Comparison of ENCODE assay signal across 14 cellular contexts in the genomic region with DNA sequence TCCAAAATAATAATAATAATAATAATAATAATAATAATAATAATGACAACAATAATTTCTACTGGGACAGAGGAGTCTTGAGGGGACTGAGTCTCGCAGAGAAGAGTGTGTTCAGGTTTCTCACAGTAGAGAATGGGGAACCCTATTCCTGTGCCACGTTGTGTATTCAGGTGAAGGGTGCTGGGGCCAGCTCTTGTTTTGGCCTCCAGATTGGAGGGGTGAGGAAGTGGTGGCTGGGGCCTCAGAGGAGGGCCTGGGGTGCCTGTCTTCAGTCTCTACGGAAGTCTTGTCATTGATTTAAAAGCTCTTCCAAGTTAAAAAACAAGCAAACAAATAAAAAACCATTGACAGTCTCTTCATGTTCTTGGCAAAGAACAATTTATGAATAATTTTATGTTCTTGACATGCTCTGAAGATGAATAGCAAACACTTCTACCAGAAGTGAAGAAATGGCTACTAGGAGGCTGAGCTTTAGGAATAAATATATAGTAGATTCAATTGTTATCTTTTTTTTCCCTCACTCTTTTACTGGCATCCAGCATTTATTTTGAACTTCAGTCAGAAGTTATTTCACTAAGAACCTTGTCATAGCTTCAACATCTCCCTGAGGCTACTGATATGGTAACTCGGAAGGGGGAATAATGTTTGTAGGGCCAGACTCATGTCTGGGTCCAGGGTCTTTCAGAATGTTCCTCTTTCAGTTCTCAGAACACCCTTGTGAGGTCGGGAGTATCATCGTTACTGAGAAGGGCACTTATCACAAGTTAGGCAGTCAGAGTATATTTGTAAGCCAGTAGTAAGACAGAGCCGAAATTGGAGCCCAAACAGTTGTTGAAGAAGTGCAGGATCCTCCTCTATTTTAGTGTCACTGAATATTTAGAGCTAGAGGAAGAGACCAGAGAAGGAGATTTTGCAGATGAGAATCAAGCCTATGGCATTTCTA. TPM values are rescaled to one million over a fixed set of nuclear protein-coding genes. Genes with fewer than 3 reads are reported as not detected.
DNase-seq lines count a peak whose midpoint lies in the region; ATAC-seq and TF ChIP-seq lines count a peak whose summit lies in the region.
"Had no signal": no experiment of that assay in that cellular context is flagged by ENCODE, and none has a peak within 500 bp of the region (broad histone marks: within the 10 kb centered on the region; RNA-seq: fewer than 3 reads in every experiment).

No MANE protein-coding gene starts in this region.

- no peak overlapping the region for H2BK120ac ChIP-seq in trophoblast cell (ENCODE audit: insufficient read depth, low read length, poor library complexity)

- no peak overlapping the region for H3K4me2 ChIP-seq in trophoblast cell (ENCODE audit: low read length)

- H3K4ac ChIP-seq in trophoblast cell (ENCODE audit: low read depth, low read length), result peak overlapping the region; percentile 88

- no peak overlapping the region for H2AFZ ChIP-seq in trophoblast cell (ENCODE audit: insufficient read depth, low read length, poor library complexity)

- peak overlapping the region; percentile 4 for H3K27ac ChIP-seq in trophoblast cell (ENCODE audit: low read depth, low read length)

- no peaks in the 10 kb centered on the region for H3K9me3 ChIP-seq in trophoblast cell (ENCODE audit: insufficient read depth, low read depth, low read length)
- no peaks in the 10 kb centered on the region for H3K9me3 ChIP-seq in MG63

- peaks cover under 1 to 5% of the 10 kb centered on the region in 2 experiments for H3K4me1 ChIP-seq in trophoblast cell (ENCODE audit: control insufficient read depth in 1 of 2, insufficient read depth in 2 of 2, low read length in 2 of 2)

- no peak overlapping the region for H3K9ac ChIP-seq in trophoblast cell (ENCODE audit: low read length)

- H3K79me2 ChIP-seq in trophoblast cell (ENCODE audit: control insufficient read depth, insufficient read depth, low read length, poor library complexity), result peaks cover 21% of the 10 kb centered on the region

- H3K18ac ChIP-seq in trophoblast cell (ENCODE audit: low read length), result no peak overlapping the region

- H3K36me3 ChIP-seq in trophoblast cell (ENCODE audit: control insufficient read depth in 1 of 2, insufficient read depth in 2 of 2, low read length in 2 of 2), result no peaks in the 10 kb centered on the region
- no peaks in the 10 kb centered on the region for H3K36me3 ChIP-seq in MG63

- DNase-seq in trophoblast cell (no peak), foreskin fibroblast (no peak), nucleus accumbens (lab: John Stamatoyannopoulos, UW) (no peak), MG63 (no peak), HT-29 (ENCODE audit: low spot score) (no peak)
- DNase-seq: cortex of kidney, DMS53, midbrain, NCI-H2081 treated with DMSO at 0.1 percent for 48 hours, small intestine had no signal

- no peak overlapping the region for H2AK5ac ChIP-seq in trophoblast cell (ENCODE audit: low read length)

- H3K4me3 ChIP-seq in trophoblast cell (ENCODE audit: low read depth, low read length) (no peak overlapping the region), foreskin fibroblast (ENCODE audit: low read depth in 1 of 2, low read length in 2 of 2) (no peak overlapping the region), MG63 (no peak overlapping the region)

- no peak for TF ChIP-seq CTCF in foreskin fibroblast (IDR thresholded peaks at IDR 0.05; ENCODE audit: low read depth, low read length)

- no CpG with 5 or more reads among the region's 7 CpGs for WGBS in trophoblast cell (ENCODE audit: extremely low coverage, insufficient coverage, insufficient read length)

- no peaks in the 10 kb centered on the region for H3K27me3 ChIP-seq in trophoblast cell (ENCODE audit: insufficient read depth, low read length)
- no peaks in the 10 kb centered on the region for H3K27me3 ChIP-seq in MG63

- no peak overlapping the region for H2BK5ac ChIP-seq in trophoblast cell (ENCODE audit: low read depth, low read length, poor library complexity)

- H4K91ac ChIP-seq in trophoblast cell (ENCODE audit: low read depth, low read length), result no peak overlapping the region

- no peak overlapping the region for H3K23ac ChIP-seq in trophoblast cell (ENCODE audit: low read length)

- H4K8ac ChIP-seq in trophoblast cell (ENCODE audit: low read depth, low read length), result no peak overlapping the region

- no peaks in the 10 kb centered on the region for H3K79me1 ChIP-seq in trophoblast cell (ENCODE audit: low read length)

- no peak overlapping the region for H2BK12ac ChIP-seq in trophoblast cell (ENCODE audit: low read length)

- ATAC-seq in GM18907 (IDR thresholded peaks at IDR 0.05; ENCODE audit: unreplicated experiment) (peak; percentile 50), GM21723 (IDR thresholded peaks at IDR 0.05; ENCODE audit: unreplicated experiment) (peak; percentile 68), HG03571 (IDR thresholded peaks at IDR 0.05; ENCODE audit: unreplicated experiment) (peak; percentile 61)
- ATAC-seq: activated naive CD4-positive, alpha-beta T cell treated with anti-CD3 and anti-CD28 coated beads, Interleukin-2, amount 50 U/mL, for 72 hours had no signal

- no peak overlapping the region for H4K12ac ChIP-seq in trophoblast cell (ENCODE audit: low read depth, low read length)

- no peak overlapping the region for H3K14ac ChIP-seq in trophoblast cell (ENCODE audit: low read length)

RNA-seq across cellular contexts. Expression of a gene that starts 13.1 kb away (rescaled TPM):
- 13.9 and 14.1 TPM in 2 replicates for polyA plus RNA-seq in trophoblast cell (2013)
- total RNA-seq in MG63 (2014; rRNA removed; shearing (Covaris generic); ENCODE audit: low replicate concordance), result 3.6 and 4.6 TPM in 2 replicates
- 12.7 and 13.5 TPM in 2 replicates for total RNA-seq in HT-29 (2014; rRNA removed; shearing (Covaris generic))
